Comparison of ENCODE assay signal across 13 cellular contexts in genomic region chr13:79491715-79492114, GRCh38. TPM values are rescaled to one million over a fixed set of nuclear protein-coding genes. Genes with fewer than 3 reads are reported as not detected.
DNase-seq lines count a peak whose midpoint lies in the region; ATAC-seq and TF ChIP-seq lines count a peak whose summit lies in the region.
"Had no signal": no experiment of that assay in that cellular context is flagged by ENCODE, and none has a peak within 500 bp of the region (broad histone marks: within the 10 kb centered on the region; RNA-seq: fewer than 3 reads in every experiment).

No MANE protein-coding gene starts in this region.

- H3K27me3 ChIP-seq in body of pancreas = no peaks in the 10 kb centered on the region

- H3K4me3 Mint-ChIP-seq in mesothelial cell of epicardium = no peak overlapping the region
- H3K4me3 Mint-ChIP-seq: stimulated activated naive B cell treated with anti-CD40 and anti-IgM and Interleukin-4, amounts not matched to agents 10 μg/mL and 1 μg/mL and 100 μg/mL, for 72 hours had no signal

- H3K36me3 Mint-ChIP-seq in mesothelial cell of epicardium = peaks cover 7% of the 10 kb centered on the region

- H3K27ac ChIP-seq in body of pancreas = peak overlapping the region in 3 of 4 donors; percentile 20 to 50 (median 40)
- H3K27ac ChIP-seq: HL-60 had no signal

- H3K9me3 ChIP-seq in body of pancreas = no peaks in the 10 kb centered on the region

- peaks cover 66% of the 10 kb centered on the region for H3K4me1 Mint-ChIP-seq in mesothelial cell of epicardium

- peak; percentile 93 for DNase-seq in AG10803 (ENCODE audit: low read depth)
- DNase-seq in HPDE6-E6E7 (ENCODE audit: extremely low spot score) = peak; percentile 50
- DNase-seq in body of pancreas = no peak
- no peak for DNase-seq in mesothelial cell of epicardium (ENCODE audit: low spot score in 2 of 2, unreplicated experiment in 2 of 2)
- no peak for DNase-seq in NCI-H510A (lab: John Stamatoyannopoulos, UW)
- no peak for DNase-seq in SKM-1 treated with dmso at 0.1 percent for 144 hours (lab: John Stamatoyannopoulos, UW; ENCODE audit: unreplicated experiment)
- no peak for DNase-seq in NCI-H1105 treated with DMSO at 0.1 percent for 48 hours (lab: John Stamatoyannopoulos, UW)
- DNase-seq: erythroblast; NCI-H2029 treated with DMSO at 0.1 percent for 48 hours; stimulated activated naive B cell treated with anti-CD40 and anti-IgM and Interleukin-4, amounts not matched to agents 10 μg/mL and 1 μg/mL and 100 μg/mL, for 72 hours had no signal

- no peaks in the 10 kb centered on the region for H3K9me3 Mint-ChIP-seq in mesothelial cell of epicardium
- H3K9me3 Mint-ChIP-seq: stimulated activated naive B cell treated with anti-CD40 and anti-IgM and Interleukin-4, amounts not matched to agents 10 μg/mL and 1 μg/mL and 100 μg/mL, for 72 hours had no signal

- H3K36me3 ChIP-seq in body of pancreas (replicated peaks in 1 of 2; ENCODE audit: insufficient read depth in 1 of 2, low read depth in 2 of 2) = no peaks in the 10 kb centered on the region

- H3K27me3 Mint-ChIP-seq in mesothelial cell of epicardium (ENCODE audit: low read depth) = no peaks in the 10 kb centered on the region

- TF ChIP-seq POLR2A in body of pancreas (IDR thresholded peaks at IDR 0.05) = no peak
- TF ChIP-seq POLR2A in GM18505 (IDR thresholded peaks at IDR 0.05; ENCODE audit: borderline replicate concordance, extremely low read depth, insufficient read depth, insufficient read length) = no peak

- ATAC-seq in body of pancreas (peak; percentile 38), GM18505 (IDR thresholded peaks at IDR 0.05; ENCODE audit: unreplicated experiment) (no peak)
- ATAC-seq: stimulated activated naive B cell treated with anti-CD40 and anti-IgM and Interleukin-4, amounts not matched to agents 10 μg/mL and 1 μg/mL and 100 μg/mL, for 72 hours had no signal

- H3K27ac Mint-ChIP-seq in mesothelial cell of epicardium = peak overlapping the region; percentile 95
- H3K27ac Mint-ChIP-seq: stimulated activated naive B cell treated with anti-CD40 and anti-IgM and Interleukin-4, amounts not matched to agents 10 μg/mL and 1 μg/mL and 100 μg/mL, for 72 hours had no signal

- H3K4me1 ChIP-seq in body of pancreas = peaks cover 44% of the 10 kb centered on the region

- intact Hi-C loops in body of pancreas (cut with DNase I) = no loop called here

- 27 to 29% methylated on average over 4 of the region's 4 CpGs for WGBS in body of pancreas, 2 donors

- H3K4me3 ChIP-seq in AG10803 (ENCODE audit: low read length) (no peak overlapping the region), body of pancreas (no peak overlapping the region)
- H3K4me3 ChIP-seq: lung had no signal

- no peak for TF ChIP-seq CTCF in AG10803 (conservative IDR thresholded peaks at IDR 0.05; ENCODE audit: low read length)
- TF ChIP-seq CTCF in body of pancreas (IDR thresholded peaks at IDR 0.05) = no peak
- no peak for TF ChIP-seq CTCF in mesothelial cell of epicardium (IDR thresholded peaks at IDR 0.05; ENCODE audit: unreplicated experiment)

RNA-seq across cellular contexts. Expression of gene NDFIP2, which starts 10.8 kb away (rescaled TPM):
- total RNA-seq in body of pancreas (10 to 100 TPM; 16.8 to 18.9 TPM), mesothelial cell of epicardium (40.0 to 46.9 TPM (median 41.7 TPM) in 3 replicates)

Comparison
In these comparisons a context has a peak if more than half of its experiments do, and no peak if none do; other contexts are left out.
1. DNase-seq: peak in AG10803 (single experiment) and HPDE6-E6E7 (single experiment); none in body of pancreas (0 of 4), mesothelial cell of epicardium (0 of 2), NCI-H510A (single experiment), SKM-1 treated with dmso at 0.1 percent for 144 hours (single experiment) and NCI-H1105 treated with DMSO at 0.1 percent for 48 hours (single experiment).